In the genomic region with DNA sequence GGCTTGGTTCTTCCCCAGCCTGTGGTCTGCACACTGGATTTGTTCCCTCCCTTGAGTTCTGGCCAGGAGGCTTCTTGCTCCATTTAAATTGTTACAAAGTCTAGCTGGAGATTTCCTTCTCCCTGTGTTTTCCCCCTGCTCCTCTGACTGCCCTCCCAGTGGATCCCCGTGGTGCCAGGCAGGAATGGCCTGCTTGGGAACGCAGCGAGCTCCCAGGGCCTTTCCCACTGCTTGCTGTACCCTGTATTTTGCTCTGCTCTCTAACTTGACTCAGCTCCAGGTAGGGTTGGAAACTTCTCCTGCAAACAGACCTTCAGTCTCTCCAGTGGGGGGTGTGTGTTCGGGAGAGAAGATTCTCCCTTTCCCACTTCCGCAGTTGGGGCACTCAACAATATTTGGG, we compare ENCODE assay signal across 21 cellular contexts.
"Had no signal": no experiment of that assay in that cellular context is flagged by ENCODE, and none has a peak within 500 bp of the region (broad histone marks: within the 10 kb centered on the region; RNA-seq: fewer than 3 reads in every experiment).

No MANE protein-coding gene starts in this region.

- H3K27me3 ChIP-seq: esophagus squamous epithelium, gastroesophageal sphincter, neutrophil, right atrium auricular region, stomach, transverse colon had no signal

- H3K27ac Mint-ChIP-seq: immature natural killer cell, memory B cell, mesothelial cell of epicardium, natural killer cell had no signal

- H3K4me1 ChIP-seq: esophagus squamous epithelium, gastroesophageal sphincter, left ventricle myocardium inferior, lower lobe of right lung, right atrium auricular region, stomach, transverse colon had no signal

- H3K4me1 Mint-ChIP-seq: immature natural killer cell, memory B cell, natural killer cell had no signal

- H3K4me3 Mint-ChIP-seq: immature natural killer cell, memory B cell, mesothelial cell of epicardium, natural killer cell had no signal

- H3K27ac ChIP-seq: esophagus squamous epithelium, gastroesophageal sphincter, left ventricle myocardium inferior, lower lobe of right lung, neutrophil, right atrium auricular region, stomach, thoracic aorta, transverse colon had no signal

- H3K36me3 Mint-ChIP-seq: immature natural killer cell, memory B cell, natural killer cell had no signal

- DNase-seq: effector memory CD4-positive, alpha-beta T cell; esophagus squamous epithelium; foreskin fibroblast; glutamatergic neuron; immature natural killer cell; left cardiac atrium; left ventricle myocardium inferior; lower lobe of right lung; natural killer cell; posterior cingulate gyrus; small intestine; stimulated activated CD4-positive, alpha-beta T cell treated with anti-CD3 and anti-CD28 coated beads, Interleukin-12 subunit alpha, Interleukin-12 subunit beta, amount 100 ng/mL, for 4 hours; stimulated activated naive CD4-positive, alpha-beta T cell; stomach; transverse colon had no signal

- H3K9me3 ChIP-seq: neutrophil, right atrium auricular region, thoracic aorta, transverse colon had no signal
